14 cellular contexts compared by ENCODE assay signal in genomic region chr2:190858817-190859216, GRCh38.
DNase-seq lines count a peak whose midpoint lies in the region; FAIRE-seq and TF ChIP-seq lines count a peak whose summit lies in the region.
"Had no signal": no experiment of that assay in that cellular context is flagged by ENCODE, and none has a peak within 500 bp of the region (broad histone marks: within the 10 kb centered on the region; RNA-seq: fewer than 3 reads in every experiment).

No MANE protein-coding gene starts in this region.

- intact Hi-C loops in head of caudate nucleus (cut with DNase I) = no loop called here

- no peaks in the 10 kb centered on the region for H3K36me3 Mint-ChIP-seq in nephron (ENCODE audit: low read depth)
- no peaks in the 10 kb centered on the region for H3K36me3 Mint-ChIP-seq in nephron progenitor cell (ENCODE audit: low read depth)

- no peak for TF ChIP-seq CTCF in epithelial cell of esophagus (IDR thresholded peaks at IDR 0.05; ENCODE audit: insufficient read depth, low read depth, low read length, missing control alignments)
- TF ChIP-seq CTCF in nephron (IDR thresholded peaks at IDR 0.05; ENCODE audit: unreplicated experiment in 3 of 3) = no peak
- no peak for TF ChIP-seq CTCF in nephron progenitor cell (IDR thresholded peaks at IDR 0.05)

- peak; percentile 95 for FAIRE-seq in RCC 7860 (lab: Jason Lieb, UNC)
- FAIRE-seq: GM19239 had no signal

- H3K27me3 Mint-ChIP-seq in nephron (ENCODE audit: low read depth) (no peaks in the 10 kb centered on the region), nephron progenitor cell (ENCODE audit: low read depth, poor library complexity) (no peaks in the 10 kb centered on the region)
- H3K27me3 Mint-ChIP-seq: activated CD4-positive, alpha-beta T cell treated with anti-CD3 and anti-CD28 coated beads, Interleukin-2, amount 10 ng/mL, durations not matched to agents 7 days and 5 days; CD4-positive, CD25-positive, alpha-beta regulatory T cell had no signal

- H3K9me3 Mint-ChIP-seq in nephron (no peaks in the 10 kb centered on the region), nephron progenitor cell (peaks cover 14% of the 10 kb centered on the region)

- H3K27ac Mint-ChIP-seq in nephron = peak overlapping the region; percentile 21 to 69 (median 29)
- no peak overlapping the region for H3K27ac Mint-ChIP-seq in nephron progenitor cell
- H3K27ac Mint-ChIP-seq: activated CD4-positive, alpha-beta T cell treated with anti-CD3 and anti-CD28 coated beads, Interleukin-2, amount 10 ng/mL, durations not matched to agents 7 days and 5 days; CD4-positive, CD25-positive, alpha-beta regulatory T cell had no signal

- no peak overlapping the region for H3K4me3 Mint-ChIP-seq in nephron
- no peak overlapping the region for H3K4me3 Mint-ChIP-seq in nephron progenitor cell
- H3K4me3 Mint-ChIP-seq: activated CD4-positive, alpha-beta T cell treated with anti-CD3 and anti-CD28 coated beads, Interleukin-2, amount 10 ng/mL, durations not matched to agents 7 days and 5 days; CD4-positive, CD25-positive, alpha-beta regulatory T cell had no signal

- DNase-seq in COLO829 (ENCODE audit: low spot score) (peak; percentile 81), RCC 7860 (ENCODE audit: low spot score) (peak; percentile 83), epithelial cell of esophagus (ENCODE audit: low read depth) (peak; percentile 41), activated gamma-delta T cell (lab: John Stamatoyannopoulos, UW) (no peak), nephron progenitor cell (no peak), head of caudate nucleus (no peak), SIG-M5 treated with dmso at 0.1 percent for 504 hours (lab: John Stamatoyannopoulos, UW; ENCODE audit: unreplicated experiment) (no peak)
- DNase-seq: activated CD4-positive, alpha-beta T cell treated with anti-CD3 and anti-CD28 coated beads, Interleukin-2, amount 10 ng/mL, durations not matched to agents 7 days and 5 days; CD4-positive, CD25-positive, alpha-beta regulatory T cell; effector CD8-positive, alpha-beta T cell; NCI-H69; stimulated activated CD4-positive, alpha-beta T cell treated with anti-CD3 and anti-CD28 coated beads, Interleukin-4, amount 100 ng/mL, for 4 hours had no signal

- H3K4me3 ChIP-seq in epithelial cell of esophagus (ENCODE audit: low read length) = no peak overlapping the region

- H3K4me1 Mint-ChIP-seq in nephron = peaks cover 27% of the 10 kb centered on the region
- H3K4me1 Mint-ChIP-seq in nephron progenitor cell = no peaks in the 10 kb centered on the region

Comparison
In these comparisons a context has a peak if more than half of its experiments do, and no peak if none do; other contexts are left out.
1. DNase-seq: peak in COLO829 (single experiment), RCC 7860 (single experiment) and epithelial cell of esophagus (single experiment); none in activated gamma-delta T cell (single experiment), nephron progenitor cell (single experiment), head of caudate nucleus (0 of 42) and SIG-M5 treated with dmso at 0.1 percent for 504 hours (single experiment).